Comparison of ENCODE assay signal across 11 cellular contexts in the genomic region with DNA sequence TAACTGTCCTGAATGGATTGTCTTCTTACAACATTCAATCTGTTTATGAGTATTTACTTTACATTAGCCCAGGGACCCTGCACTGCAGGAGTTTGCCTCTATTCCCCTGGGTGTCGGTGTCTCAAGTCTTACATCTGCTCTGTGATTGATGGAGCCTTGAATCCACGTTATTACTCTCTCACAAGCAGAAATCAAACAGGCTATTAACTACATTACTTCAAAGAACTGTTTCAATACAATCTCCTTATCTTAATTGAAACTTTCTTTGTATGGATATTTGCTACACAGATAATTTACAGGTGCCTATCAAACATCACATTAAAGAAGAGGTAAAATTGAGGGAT. TPM values are rescaled to one million over a fixed set of nuclear protein-coding genes. Genes with fewer than 3 reads are reported as not detected.
DNase-seq lines count a peak whose midpoint lies in the region; ATAC-seq and TF ChIP-seq lines count a peak whose summit lies in the region.
"Had no signal": no experiment of that assay in that cellular context is flagged by ENCODE, and none has a peak within 500 bp of the region (broad histone marks: within the 10 kb centered on the region; RNA-seq: fewer than 3 reads in every experiment).

No MANE protein-coding gene starts in this region.

- H3K27ac ChIP-seq in CD4-positive, alpha-beta T cell (ENCODE audit: low read depth, low read length): no peak overlapping the region
- peak overlapping the region; percentile 79 for H3K27ac ChIP-seq in PC-3 (ENCODE audit: low read length)
- H3K27ac ChIP-seq in heart left ventricle: peak overlapping the region in 5 of 12 donors; percentile 61 to 77 (median 65)

- H3K4me3 ChIP-seq in PC-3 (ENCODE audit: low read length): peak overlapping the region; percentile 75; the same call in 1 of the 2 replicates
- peak overlapping the region in 1 of 12 donors; percentile 56 for H3K4me3 ChIP-seq in heart left ventricle

- no peaks in the 10 kb centered on the region for H3K36me3 ChIP-seq in PC-3 (ENCODE audit: low read depth, low read length)
- no peaks in the 10 kb centered on the region for H3K36me3 ChIP-seq in heart left ventricle

- BruUV-seq in PC-3 (replicated peaks; lab: Mats Ljungman, UMichigan): no TSS peak

- peaks cover 13% of the 10 kb centered on the region for H3K79me2 ChIP-seq in PC-3 (ENCODE audit: low read length)

- no peaks in the 10 kb centered on the region for H3K9me3 Mint-ChIP-seq in CD4-positive, alpha-beta T cell
- no peaks in the 10 kb centered on the region for H3K9me3 Mint-ChIP-seq in IgD-negative memory B cell
- no peaks in the 10 kb centered on the region for H3K9me3 Mint-ChIP-seq in memory B cell

- H3F3A ChIP-seq in PC-3 (ENCODE audit: low read length, unreplicated experiment): peaks cover 11% of the 10 kb centered on the region

- H3K4me3 Mint-ChIP-seq in CD4-positive, alpha-beta T cell: peak overlapping the region; percentile 48
- peak overlapping the region; percentile 85 to 99 (median 95) for H3K4me3 Mint-ChIP-seq in IgD-negative memory B cell
- H3K4me3 Mint-ChIP-seq in memory B cell: peak overlapping the region; percentile 95

- TF ChIP-seq CTCF in CD4-positive, alpha-beta T cell (IDR thresholded peaks at IDR 0.05): no peak
- TF ChIP-seq CTCF in PC-3 (conservative IDR thresholded peaks at IDR 0.05; ENCODE audit: low read depth, low read length): no peak
- no peak for TF ChIP-seq CTCF in heart left ventricle (IDR thresholded peaks at IDR 0.05)

- POLR2A ChIA-PET in CD4-positive, alpha-beta T cell (lab: Charles Lee): interaction anchor here (1.0 to 8.1 kb wide), 8 partner anchors 35 to 285 kb away, joined by 4 to 103 read pairs (median 22); no protein-coding TSS in a partner anchor
- POLR2A ChIA-PET in PC-3 (lab: Charles Lee; ENCODE audit: unreplicated experiment): interaction anchor here (0.5 to 2.1 kb wide), 2 partner anchors 24 to 61 kb away, joined by 3 to 15 read pairs; no protein-coding TSS in a partner anchor

- WGBS in heart left ventricle, 4 donors: 45 to 60% (median 52%) methylated on average over 2 of the region's 2 CpGs

- no peak overlapping the region for H2AFZ ChIP-seq in PC-3 (ENCODE audit: low read length)

- H3K4me1 Mint-ChIP-seq in CD4-positive, alpha-beta T cell (ENCODE audit: low read depth): peaks cover 38% of the 10 kb centered on the region
- peaks cover 21 to 34% (median 22%) of the 10 kb centered on the region in 3 donors for H3K4me1 Mint-ChIP-seq in IgD-negative memory B cell
- H3K4me1 Mint-ChIP-seq in memory B cell: peaks cover 19% of the 10 kb centered on the region

- peak overlapping the region; percentile 14 for H3K9ac ChIP-seq in PC-3 (ENCODE audit: low read length)

- peaks cover 30% of the 10 kb centered on the region for H3K36me3 Mint-ChIP-seq in CD4-positive, alpha-beta T cell (ENCODE audit: low read depth)
- no peaks in the 10 kb centered on the region for H3K36me3 Mint-ChIP-seq in IgD-negative memory B cell
- H3K36me3 Mint-ChIP-seq in memory B cell: peaks cover 1% of the 10 kb centered on the region

- ATAC-seq in CD4-positive, alpha-beta T cell (ENCODE audit: poor library complexity): no peak
- ATAC-seq in PC-3: no peak
- ATAC-seq in memory B cell (ENCODE audit: low read depth): no peak
- ATAC-seq in GM18517 (IDR thresholded peaks at IDR 0.05; ENCODE audit: unreplicated experiment): no peak
- no peak for ATAC-seq in heart left ventricle

- H3K27me3 Mint-ChIP-seq in CD4-positive, alpha-beta T cell: no peaks in the 10 kb centered on the region
- no peaks in the 10 kb centered on the region for H3K27me3 Mint-ChIP-seq in IgD-negative memory B cell
- H3K27me3 Mint-ChIP-seq in memory B cell: no peaks in the 10 kb centered on the region

- no peak for DNase-seq in CD4-positive, alpha-beta T cell
- peak; percentile 28 for DNase-seq in PC-3
- DNase-seq in memory B cell (ENCODE audit: low spot score in 2 of 2): no peak
- DNase-seq in NCI-H2029 treated with DMSO at 0.1 percent for 48 hours (lab: John Stamatoyannopoulos, UW): no peak
- no peak for DNase-seq in heart left ventricle
- no peak for DNase-seq in ureter (ENCODE audit: low spot score)
- DNase-seq: effector memory CD4-positive, alpha-beta T cell; GDM1; NCI-H774 had no signal

- no peak for TF ChIP-seq POLR2A in heart left ventricle (IDR thresholded peaks at IDR 0.05)

- H3K4me2 ChIP-seq in PC-3 (ENCODE audit: low read length): peak overlapping the region; percentile 89

- CTCF ChIA-PET in CD4-positive, alpha-beta T cell (lab: Charles Lee): interaction anchor here (1.1 to 5.1 kb wide), 7 partner anchors 41 to 150 kb away, joined by 3 to 20 read pairs (median 7); no protein-coding TSS in a partner anchor
- CTCF ChIA-PET in PC-3 (lab: Charles Lee): interaction anchor here (0.5 to 3.1 kb wide), 7 partner anchors 61 to 171 kb away, joined by 3 to 49 read pairs (median 12); no protein-coding TSS in a partner anchor

- H4K20me1 ChIP-seq in PC-3 (ENCODE audit: low read length): no peaks in the 10 kb centered on the region

- H3K9me2 ChIP-seq in PC-3 (replicated peaks; ENCODE audit: low read length): no peaks in the 10 kb centered on the region

- no peaks in the 10 kb centered on the region for H3K27me3 ChIP-seq in CD4-positive, alpha-beta T cell (ENCODE audit: control insufficient read depth, insufficient read depth, low read length)
- H3K27me3 ChIP-seq in PC-3 (ENCODE audit: low read length) (no peaks in the 10 kb centered on the region), heart left ventricle (no peaks in the 10 kb centered on the region)

- H3K9me3 ChIP-seq in CD4-positive, alpha-beta T cell (ENCODE audit: control insufficient read depth, low read length): no peaks in the 10 kb centered on the region
- H3K9me3 ChIP-seq in PC-3 (ENCODE audit: low read length) (no peaks in the 10 kb centered on the region), heart left ventricle (no peaks in the 10 kb centered on the region)

- H3K4me1 ChIP-seq in PC-3 (ENCODE audit: insufficient read depth, low read length) (peaks cover 38% of the 10 kb centered on the region), heart left ventricle (peaks cover 0 to 38% (median 17%) of the 10 kb centered on the region in 12 donors)

- peak overlapping the region; percentile 91 for H3K27ac Mint-ChIP-seq in CD4-positive, alpha-beta T cell
- H3K27ac Mint-ChIP-seq in IgD-negative memory B cell: peak overlapping the region; percentile 77 to 96 (median 91)
- peak overlapping the region; percentile 96 for H3K27ac Mint-ChIP-seq in memory B cell

- intact Hi-C loops in CD4-positive, alpha-beta T cell (cut with DNase I, micrococcal nuclease): loop anchor here (5.0 to 10.0 kb wide), 7 partner anchors 89 to 1994 kb away; a partner anchor contains a TSS
- intact Hi-C loops in PC-3 (cut with micrococcal nuclease): loop anchor here (2.0 kb wide), 1 partner anchor 28 kb away; no protein-coding TSS in a partner anchor
- intact Hi-C loops in heart left ventricle (cut with DNase I): loop anchor here in 6 of 10 donors (5.0 to 10.0 kb wide), 5 partner anchors 136 to 349 kb away; no protein-coding TSS in a partner anchor

RNA-seq across cellular contexts. Expression of a gene that starts 3.1 kb away (rescaled TPM):
- total RNA-seq in CD4-positive, alpha-beta T cell: 10 to 100 TPM; 49.2 to 51.3 TPM
- polyA plus RNA-seq in IgD-negative memory B cell (154 TPM), heart left ventricle (10 to 100 TPM in 1 of 2 donors, 1 to 10 TPM in 1; 4.5 to 15.8 TPM)
- total RNA-seq in PC-3 (2014; rRNA removed) (24.5 and 26.4 TPM in 2 replicates), heart left ventricle (10 to 100 TPM; 11.2 to 45.5 (median 29.9) TPM), ureter (63.7 TPM)
